32 cellular contexts compared by ENCODE assay signal in the genomic region with DNA sequence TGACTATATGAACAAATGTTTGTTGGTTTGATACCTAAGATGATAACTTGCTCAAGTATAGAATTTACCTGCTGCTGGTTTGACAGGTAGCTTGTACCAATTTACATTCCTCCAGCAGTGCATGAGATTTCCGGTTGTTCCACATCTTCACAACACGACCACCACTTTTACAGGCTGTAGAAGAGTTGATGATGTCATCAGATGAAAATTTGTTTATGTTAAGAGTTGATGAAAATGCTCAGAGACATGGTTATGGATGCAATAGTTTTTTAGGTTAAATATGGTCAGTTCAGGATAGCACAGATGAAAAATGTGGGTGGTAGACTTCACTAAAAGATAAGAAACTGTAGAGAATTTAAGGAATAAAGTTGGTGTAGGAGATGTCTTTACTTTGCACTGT.
"Had no signal": no experiment of that assay in that cellular context is flagged by ENCODE, and none has a peak within 500 bp of the region (broad histone marks: within the 10 kb centered on the region; RNA-seq: fewer than 3 reads in every experiment).

No MANE protein-coding gene starts in this region.

- H3K27me3 ChIP-seq: adrenal gland, cardiac muscle cell had no signal

- H3K9me3 ChIP-seq: adrenal gland had no signal

- FAIRE-seq: bronchial epithelial cell, TTC549 had no signal

- DNase-seq: activated B cell treated with CpG ODN at 0.5 μM for 24 hours; activated CD4-positive, alpha-beta memory T cell treated with anti-CD3 and anti-CD28 coated beads for 36 hours; activated CD4-positive, alpha-beta T cell treated with anti-CD3 and anti-CD28 coated beads for 4 hours; activated CD4-positive, alpha-beta T cell treated with anti-CD3 and anti-CD28 coated beads, Interleukin-2, amount 10 ng/mL, durations not matched to agents 24 days and 14 days; activated CD4-positive, alpha-beta T cell treated with anti-CD3 and anti-CD28 coated beads, Interleukin-2, amount 50 U/mL, for 1 hour; activated CD4-positive, alpha-beta T cell treated with anti-CD3 and anti-CD28 coated beads, Interleukin-2, amount 50 U/mL, for 4 hours; activated CD4-positive, CD25-positive, alpha-beta regulatory T cell treated with anti-CD3 and anti-CD28 coated beads, Interleukin-2, amount 50 U/mL, for 72 hours; activated CD8-positive, alpha-beta memory T cell treated with anti-CD3 and anti-CD28 coated beads, Interleukin-2, amount 50 U/mL, for 4 hours; activated CD8-positive, alpha-beta T cell treated with anti-CD3 and anti-CD28 coated beads for 36 hours; activated effector memory CD4-positive, alpha-beta T cell treated with anti-CD3 and anti-CD28 coated beads, Interleukin-2, amount 50 U/mL, for 16 hours; activated gamma-delta T cell treated with Interleukin-2 at 50 U/mL for 16 hours; activated naive CD4-positive, alpha-beta T cell; activated naive CD4-positive, alpha-beta T cell treated with anti-CD3 and anti-CD28 coated beads for 36 hours; activated naive CD4-positive, alpha-beta T cell treated with anti-CD3 and anti-CD28 coated beads, Interleukin-2, amount 50 U/mL, for 16 hours; activated naive CD8-positive, alpha-beta T cell treated with anti-CD3 and anti-CD28 coated beads for 36 hours; activated T-cell treated with anti-CD3 and anti-CD28 coated beads for 4 hours; activated T-cell treated with anti-CD3 and anti-CD28 coated beads, Interleukin-2, amount 50 U/mL, for 1 hour; activated T-cell treated with anti-CD3 and anti-CD28 coated beads, Interleukin-2, amount 50 U/mL, for 4 hours; activated T-cell treated with anti-CD3 and anti-CD28 coated beads, Interleukin-2, amount 50 U/mL, for 72 hours; adrenal gland; amniotic stem cell; aorta; caudate nucleus; cerebellar nuclear complex; T-helper 2 cell; T-helper 9 cell had no signal

- H3K36me3 ChIP-seq: adrenal gland, cardiac muscle cell had no signal

- H3K4me1 ChIP-seq: adrenal gland had no signal

- ATAC-seq: activated CD8-positive, alpha-beta T cell treated with anti-CD3 and anti-CD28 coated beads for 36 hours; activated naive CD4-positive, alpha-beta T cell treated with anti-CD3 and anti-CD28 coated beads, Interleukin-2, amount 50 U/mL, for 72 hours; activated T-cell treated with anti-CD3 and anti-CD28 coated beads, Interleukin-2, amount 50 U/mL, for 4 hours; activated T-cell treated with anti-CD3 and anti-CD28 coated beads, Interleukin-2, amount 50 U/mL, for 72 hours; activated T-helper 17 cell treated with anti-CD3 and anti-CD28 coated beads, Interleukin-2, amount 50 U/mL, for 72 hours had no signal

- H3K27ac ChIP-seq: adrenal gland, cardiac muscle cell, VCaP had no signal

- H3K4me3 ChIP-seq: adrenal gland, cardiac muscle cell had no signal
